Comparison of ENCODE assay signal across 15 cellular contexts in the genomic region with DNA sequence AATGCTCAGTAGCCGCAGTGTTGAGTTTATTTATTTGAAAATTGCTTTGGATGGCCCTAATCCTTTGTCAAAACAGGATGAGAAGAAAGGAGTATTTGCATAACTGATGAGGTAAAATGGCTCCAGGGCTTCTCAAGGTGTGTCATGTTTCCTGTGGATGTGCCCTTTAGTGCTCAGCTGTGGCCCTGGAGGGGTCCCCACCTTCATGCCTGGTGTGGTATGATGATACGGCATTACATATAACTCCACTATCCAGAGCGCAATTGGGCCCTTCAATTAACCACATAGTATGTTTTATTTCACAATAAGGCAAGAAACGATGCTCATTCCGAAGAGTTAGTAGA. TPM values are rescaled to one million over a fixed set of nuclear protein-coding genes. Genes with fewer than 3 reads are reported as not detected.
DNase-seq lines count a peak whose midpoint lies in the region; ATAC-seq, FAIRE-seq and TF ChIP-seq lines count a peak whose summit lies in the region.
"Had no signal": no experiment of that assay in that cellular context is flagged by ENCODE, and none has a peak within 500 bp of the region (broad histone marks: within the 10 kb centered on the region; RNA-seq: fewer than 3 reads in every experiment).

No MANE protein-coding gene starts in this region.

- peaks cover 8% of the 10 kb centered on the region for H3K4me1 ChIP-seq in HUES48 (ENCODE audit: control insufficient read depth, insufficient read depth, low read length)
- H3K4me1 ChIP-seq in H1 (replicated peaks in 1 of 4; ENCODE audit: control insufficient read depth in 3 of 4, insufficient read depth in 4 of 4, low read length in 3 of 4) = peaks cover 0 to 4% (median 0%) of the 10 kb centered on the region in 4 experiments; a peak in 1 of 7 replicates
- H3K4me1 ChIP-seq in neuronal stem cell (ENCODE audit: control insufficient read depth in 2 of 2, insufficient read depth in 1 of 2, low read depth in 1 of 2, low read length in 2 of 2) = peaks cover 2% of the 10 kb centered on the region in 2 donors

- H3K27me3 Mint-ChIP-seq in stimulated activated memory B cell treated with anti-CD40 and anti-IgM and Interleukin-4, amounts not matched to agents 10 μg/mL and 1 μg/mL and 100 μg/mL, for 72 hours = peaks cover 30% of the 10 kb centered on the region
- peaks cover 1% of the 10 kb centered on the region for H3K27me3 Mint-ChIP-seq in activated naive CD8-positive, alpha-beta T cell treated with anti-CD3 and anti-CD28 coated beads, Interleukin-2, amount 50 U/mL, for 24 hours

- no peak overlapping the region for H2BK15ac ChIP-seq in H1 (ENCODE audit: low read length)
- no peak overlapping the region for H2BK15ac ChIP-seq in neuronal stem cell (ENCODE audit: low read length)

- WGBS in H1 (ENCODE audit: extremely low coverage in 1 of 2, insufficient coverage in 1 of 2, insufficient read length in 1 of 2, insufficient replicate concordance in 2 of 2, low coverage in 1 of 2, low lambda C conversion rate in 2 of 2, missing lambda C conversion rate in 1 of 2), 2 experiments = 79% methylated on average over 5 of the region's 5 CpGs; no CpG with 5 or more reads in 1 of the 2 experiments
- WGBS in neuronal stem cell (ENCODE audit: extremely low coverage in 2 of 2, insufficient read length in 2 of 2, insufficient replicate concordance in 1 of 2), 2 donors = no CpG with 5 or more reads among the region's 5 CpGs

- H3K14ac ChIP-seq in H1 (ENCODE audit: insufficient read length) (no peak overlapping the region), neuronal stem cell (ENCODE audit: low read length) (no peak overlapping the region)

- H3K27ac ChIP-seq in HUES48 (ENCODE audit: low read depth, low read length) (peak overlapping the region; percentile 32), H1 (ENCODE audit: low read depth, low read length) (no peak overlapping the region), neuronal stem cell (replicated peaks; ENCODE audit: low read length) (no peak overlapping the region)

- TF ChIP-seq POLR2A in H1 (IDR thresholded peaks at IDR 0.05; ENCODE audit: control extremely low read depth in 1 of 2, low read depth in 2 of 2, low read length in 2 of 2) = no peak

- H4K8ac ChIP-seq in H1 (ENCODE audit: extremely low read depth, insufficient read depth, low read length) (no peak overlapping the region), neuronal stem cell (ENCODE audit: low read depth, low read length) (no peak overlapping the region)

- no peaks in the 10 kb centered on the region for H3K4me1 Mint-ChIP-seq in stimulated activated memory B cell treated with anti-CD40 and anti-IgM and Interleukin-4, amounts not matched to agents 10 μg/mL and 1 μg/mL and 100 μg/mL, for 72 hours
- no peaks in the 10 kb centered on the region for H3K4me1 Mint-ChIP-seq in activated naive CD8-positive, alpha-beta T cell treated with anti-CD3 and anti-CD28 coated beads, Interleukin-2, amount 50 U/mL, for 24 hours

- H3K18ac ChIP-seq in H1 (ENCODE audit: extremely low read depth, low read length) (no peak overlapping the region), neuronal stem cell (ENCODE audit: low read length) (no peak overlapping the region)

- TF ChIP-seq RAD21 in H1 (IDR thresholded peaks at IDR 0.05 in 1 of 2, conservative IDR thresholded peaks at IDR 0.05 in 1 of 2; ENCODE audit: low read depth in 2 of 2, low read length in 2 of 2) = no peak

- H3K9me3 ChIP-seq in HUES48 (ENCODE audit: control insufficient read depth, insufficient read depth, low read length) (peaks cover 5% of the 10 kb centered on the region; the same call in 1 of the 2 replicates), H1 (ENCODE audit: insufficient read depth in 2 of 2, low read depth in 1 of 2, low read length in 1 of 2) (peaks cover 4 to 13% of the 10 kb centered on the region in 2 experiments; a peak in 2 of 4 replicates), neuronal stem cell (replicated peaks in 1 of 2; ENCODE audit: control insufficient read depth in 2 of 2, insufficient read depth in 1 of 2, low read depth in 1 of 2, low read length in 2 of 2) (peaks cover 0 to 4% of the 10 kb centered on the region in 2 donors)

- H2BK120ac ChIP-seq in H1 (replicated peaks; ENCODE audit: low read depth, low read length) = no peak overlapping the region
- no peak overlapping the region for H2BK120ac ChIP-seq in neuronal stem cell (ENCODE audit: low read depth, low read length)

- no peaks in the 10 kb centered on the region for H3K9me3 Mint-ChIP-seq in stimulated activated memory B cell treated with anti-CD40 and anti-IgM and Interleukin-4, amounts not matched to agents 10 μg/mL and 1 μg/mL and 100 μg/mL, for 72 hours
- no peaks in the 10 kb centered on the region for H3K9me3 Mint-ChIP-seq in activated naive CD8-positive, alpha-beta T cell treated with anti-CD3 and anti-CD28 coated beads, Interleukin-2, amount 50 U/mL, for 24 hours
- H3K9me3 Mint-ChIP-seq: HFFc6 had no signal

- no peaks in the 10 kb centered on the region for H4K20me1 ChIP-seq in H1 (replicated peaks in 1 of 2; ENCODE audit: control insufficient read depth in 1 of 2, insufficient read depth in 2 of 2, low read length in 2 of 2)

- no peak for ATAC-seq in stimulated activated memory B cell treated with anti-CD40 and anti-IgM and Interleukin-4, amounts not matched to agents 10 μg/mL and 1 μg/mL and 100 μg/mL, for 72 hours
- no peak for ATAC-seq in GM18517 (IDR thresholded peaks at IDR 0.05; ENCODE audit: unreplicated experiment)
- ATAC-seq in activated naive CD8-positive, alpha-beta T cell treated with anti-CD3 and anti-CD28 coated beads, Interleukin-2, amount 50 U/mL, for 24 hours = no peak
- ATAC-seq: Panc1 had no signal

- H4K91ac ChIP-seq in H1 (replicated peaks; ENCODE audit: insufficient read length, low read length) (no peak overlapping the region), neuronal stem cell (ENCODE audit: low read depth, low read length, poor library complexity) (no peak overlapping the region)

- H3K79me2 ChIP-seq in H1 (ENCODE audit: control insufficient read depth in 1 of 2, insufficient read depth in 2 of 2, low read length in 2 of 2) = no peaks in the 10 kb centered on the region

- H3K23ac ChIP-seq in H1 (ENCODE audit: insufficient read length) (no peak overlapping the region), neuronal stem cell (ENCODE audit: low read depth, low read length, poor library complexity) (no peak overlapping the region)

- H2AK5ac ChIP-seq in H1 (ENCODE audit: low read depth, low read length) (no peak overlapping the region), neuronal stem cell (ENCODE audit: low read depth, low read length) (no peak overlapping the region)

- POLR2A ChIA-PET in H1 (lab: Charles Lee; ENCODE audit: partially characterized antibody) = interaction anchor here (1.2 kb wide), 1 partner anchor 22 kb away, joined by 3 read pairs; no protein-coding TSS in a partner anchor

- no peaks in the 10 kb centered on the region for H3K23me2 ChIP-seq in H1 (ENCODE audit: low read depth, low read length)

- no peak overlapping the region for H2BK12ac ChIP-seq in H1 (ENCODE audit: low read depth, low read length)
- H2BK12ac ChIP-seq in neuronal stem cell (ENCODE audit: low read length) = no peak overlapping the region

- DNase-seq in AG10803 (ENCODE audit: low read depth) (peak; percentile 6), H1 (ENCODE audit: low read depth in 1 of 2, low spot score in 2 of 2) (no peak), neuronal stem cell (ENCODE audit: low spot score) (no peak)
- DNase-seq in activated naive CD8-positive, alpha-beta T cell treated with anti-CD3 and anti-CD28 coated beads, Interleukin-2, amount 50 U/mL, for 24 hours = no peak
- DNase-seq: GOT3, HFFc6, KG1, NCI-H2081 treated with DMSO at 0.1 percent for 48 hours, NCI-H2227 treated with DMSO at 0.1 percent for 48 hours, NCI-H524 treated with DMSO at 0.1 percent for 48 hours, Right ventricle myocardium superior had no signal

- H2BK5ac ChIP-seq in H1 (ENCODE audit: low read depth, low read length) (0 out of 2 replicates have a peak overlapping the region, but pooled peaks have one; percentile 45), neuronal stem cell (ENCODE audit: low read length) (no peak overlapping the region)

- CTCF ChIA-PET in H1 (lab: Charles Lee; ENCODE audit: partially characterized antibody) = interaction anchor here (1.0 kb wide), 1 partner anchor 39 kb away, joined by 4 read pairs; no protein-coding TSS in a partner anchor

- TF ChIP-seq CTCF in AG10803 (conservative IDR thresholded peaks at IDR 0.05; ENCODE audit: low read length) (no peak), H1 (IDR thresholded peaks at IDR 0.05; ENCODE audit: control extremely low read depth in 1 of 3, insufficient read depth in 1 of 3, low read depth in 1 of 3, low read length in 3 of 3) (no peak)

- no peak overlapping the region for H3K4me3 Mint-ChIP-seq in stimulated activated memory B cell treated with anti-CD40 and anti-IgM and Interleukin-4, amounts not matched to agents 10 μg/mL and 1 μg/mL and 100 μg/mL, for 72 hours
- H3K4me3 Mint-ChIP-seq in activated naive CD8-positive, alpha-beta T cell treated with anti-CD3 and anti-CD28 coated beads, Interleukin-2, amount 50 U/mL, for 24 hours = no peak overlapping the region
- H3K4me3 Mint-ChIP-seq: HFFc6 had no signal

- TF ChIP-seq EP300 in H1 (IDR thresholded peaks at IDR 0.05; ENCODE audit: borderline replicate concordance in 1 of 2, low read depth in 2 of 2, low read length in 2 of 2) = no peak

- no peak overlapping the region for H3K56ac ChIP-seq in H1 (replicated peaks; ENCODE audit: insufficient read length, low read depth, low read length)

- H3K79me1 ChIP-seq in H1 (ENCODE audit: low read depth, low read length) (no peaks in the 10 kb centered on the region), neuronal stem cell (ENCODE audit: low read depth, low read length) (no peaks in the 10 kb centered on the region)

- H3K4ac ChIP-seq in H1 (replicated peaks; ENCODE audit: insufficient read length, low read depth, low read length) = no peak overlapping the region
- no peak overlapping the region for H3K4ac ChIP-seq in neuronal stem cell (ENCODE audit: low read length)

- H3K27me3 ChIP-seq in HUES48 (ENCODE audit: control insufficient read depth, insufficient read depth, low read length) (no peaks in the 10 kb centered on the region), H1 (replicated peaks in 1 of 4; ENCODE audit: control insufficient read depth in 3 of 4, extremely low read depth in 1 of 4, insufficient read depth in 3 of 4, low read length in 3 of 4) (no peaks in the 10 kb centered on the region), neuronal stem cell (ENCODE audit: control insufficient read depth in 3 of 3, insufficient read depth in 3 of 3, low read depth in 1 of 3, low read length in 3 of 3) (no peaks in the 10 kb centered on the region)

- no peak overlapping the region for H2BK20ac ChIP-seq in H1 (ENCODE audit: low read length)

- H3K9ac ChIP-seq in HUES48 (ENCODE audit: low read depth, low read length) (no peak overlapping the region), H1 (replicated peaks in 1 of 4; ENCODE audit: extremely low read depth in 1 of 4, low read depth in 3 of 4, low read length in 3 of 4) (0 out of 7 replicates have a peak overlapping the region, but pooled peaks of 1 of the 4 experiments have one; percentile 11), neuronal stem cell (ENCODE audit: low read depth, low read length, poor library complexity) (no peak overlapping the region)

- no peak overlapping the region for H4K5ac ChIP-seq in H1 (ENCODE audit: insufficient read length, low read depth, low read length)

- no peak overlapping the region for H3K27ac Mint-ChIP-seq in stimulated activated memory B cell treated with anti-CD40 and anti-IgM and Interleukin-4, amounts not matched to agents 10 μg/mL and 1 μg/mL and 100 μg/mL, for 72 hours
- H3K27ac Mint-ChIP-seq in activated naive CD8-positive, alpha-beta T cell treated with anti-CD3 and anti-CD28 coated beads, Interleukin-2, amount 50 U/mL, for 24 hours = no peak overlapping the region
- H3K27ac Mint-ChIP-seq: HFFc6 had no signal

- no peaks in the 10 kb centered on the region for H3K36me3 Mint-ChIP-seq in stimulated activated memory B cell treated with anti-CD40 and anti-IgM and Interleukin-4, amounts not matched to agents 10 μg/mL and 1 μg/mL and 100 μg/mL, for 72 hours
- no peaks in the 10 kb centered on the region for H3K36me3 Mint-ChIP-seq in activated naive CD8-positive, alpha-beta T cell treated with anti-CD3 and anti-CD28 coated beads, Interleukin-2, amount 50 U/mL, for 24 hours (ENCODE audit: low read depth)

- H3K4me3 ChIP-seq in AG10803 (ENCODE audit: low read length) = no peak overlapping the region
- H3K4me3 ChIP-seq in HUES48 (ENCODE audit: low read depth, low read length) = no peak overlapping the region
- H3K4me3 ChIP-seq in H1 (ENCODE audit: extremely low read depth in 1 of 4, insufficient read depth in 2 of 4, low read depth in 3 of 4, low read length in 4 of 4) = no peak overlapping the region
- H3K4me3 ChIP-seq in neuronal stem cell (ENCODE audit: low read length in 2 of 2) = no peak overlapping the region

- no peak for FAIRE-seq in H1 (lab: Jason Lieb, UNC)

- H2AFZ ChIP-seq in H1 (ENCODE audit: low read length) = peak overlapping the region; percentile 92; the same call in 1 of the 2 replicates
- H2AFZ ChIP-seq in neuronal stem cell (ENCODE audit: low read length) = peak overlapping the region; percentile 63

- H3K4me2 ChIP-seq in H1 (ENCODE audit: insufficient read depth in 1 of 2, low read depth in 2 of 2, low read length in 2 of 2) (0 out of 4 replicates have a peak overlapping the region, but pooled peaks of 1 of the 2 experiments have one; percentile 31), neuronal stem cell (ENCODE audit: insufficient read depth, low read length, poor library complexity, severe bottlenecking) (no peak overlapping the region)

- H3K36me3 ChIP-seq in HUES48 (ENCODE audit: control insufficient read depth, insufficient read depth, low read length) (no peaks in the 10 kb centered on the region), H1 (ENCODE audit: control insufficient read depth in 2 of 4, insufficient read depth in 4 of 4, low read length in 3 of 4) (no peaks in the 10 kb centered on the region; a peak in 1 of 8 replicates), neuronal stem cell (replicated peaks in 1 of 2; ENCODE audit: control insufficient read depth in 2 of 2, insufficient read depth in 2 of 2, low read length in 2 of 2) (no peaks in the 10 kb centered on the region)

RNA-seq across cellular contexts. Expression of gene TMEM178A, which starts 39.8 kb away (rescaled TPM):
- 14.0 and 14.9 TPM in 2 replicates for total RNA-seq in H1 (2021; fragmentation: NEBNext Ultra II Directional; extraction: Animal tissue kit (Norgen Biotek cat#: 25700))
- 7.9 and 11.2 TPM in 2 replicates for polyA plus RNA-seq in H1 (2011; rRNA removed)
- 7.3 TPM for polyA plus RNA-seq in H1 (2011; cell fraction: cytosol; rRNA removed)
- 18.8 TPM for polyA plus RNA-seq in H1 (2011; cell fraction: nucleus; rRNA removed)
- polyA plus RNA-seq in H1 (2012, experiment 1 of 2) = 8.3 to 9.3 TPM (median 8.6 TPM) in 4 replicates
- polyA plus RNA-seq in H1 (2012, experiment 2 of 2) = 5.4 TPM
- 15.4 TPM for polyA plus RNA-seq in H1 (2013, experiment 1 of 2)
- 16.8 TPM for polyA plus RNA-seq in H1 (2013, experiment 2 of 2)
- 9.1 and 9.8 TPM in 2 replicates for polyA minus RNA-seq in H1 (2011; rRNA and poly(A)+ RNA removed)
- polyA minus RNA-seq in H1 (2011; cell fraction: cytosol; rRNA and poly(A)+ RNA removed) = 4.0 TPM
- polyA minus RNA-seq in H1 (2011; cell fraction: nucleus; rRNA and poly(A)+ RNA removed) = 6.7 TPM
- 13.8 TPM for polyA plus RNA-seq in neuronal stem cell (2013, experiment 1 of 2)
- polyA plus RNA-seq in neuronal stem cell (2013, experiment 2 of 2) = 13.1 TPM
